1 cellular context compared by ENCODE assay signal in the genomic region with DNA sequence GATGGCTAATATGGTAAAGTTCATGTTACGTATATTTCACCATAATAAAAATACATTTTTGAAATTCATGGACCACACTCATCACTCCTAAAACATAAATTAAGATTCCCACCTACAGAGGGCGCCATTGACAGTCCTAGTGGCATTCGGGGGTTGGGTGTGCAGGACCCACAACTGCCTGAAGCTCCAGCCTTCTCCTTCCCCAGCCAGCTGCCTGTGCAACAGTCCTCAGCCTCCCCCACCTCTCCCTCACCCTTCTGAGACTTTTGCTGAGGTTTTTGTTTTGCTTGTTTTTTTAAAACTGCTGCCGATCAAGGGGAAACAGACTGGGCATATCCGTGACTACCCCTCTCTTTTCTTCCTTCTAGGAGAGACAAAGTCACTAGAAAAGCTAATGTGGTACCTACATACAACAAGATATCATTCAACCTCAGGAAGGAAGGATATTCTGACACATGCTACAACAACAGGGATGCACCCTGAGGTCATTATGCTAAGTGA.
A peak's percentile ranks its signal among the peaks of the same experiment; 100 is the strongest.
TF ChIP-seq lines count a peak whose summit lies in the region.

No MANE protein-coding gene starts in this region.

TF ChIP-seq in K562, 482 proteins besides CTCF, POLR2A, EP300 and RAD21 (continued from another document):
- TF ChIP-seq SMC3 (conservative IDR thresholded peaks at IDR 0.05; ENCODE audit: insufficient read depth, low read depth, low read length) (peak; percentile 83), RAD51 (IDR thresholded peaks at IDR 0.05; ENCODE audit: borderline replicate concordance, low read depth) (no peak), NEUROD1 (IDR thresholded peaks at IDR 0.05; ENCODE audit: borderline replicate concordance, low read depth, low read length, partially characterized antibody) (no peak), MLLT1 (IDR thresholded peaks at IDR 0.05) (no peak), CC2D1A (IDR thresholded peaks at IDR 0.05) (peak; percentile 46; the same call in 1 of the 2 replicates), ZNF165 (CRISPR knock-in tag; IDR thresholded peaks at IDR 0.05; ENCODE audit: borderline replicate concordance) (no peak), U2AF1 (optimal IDR thresholded peaks at IDR 0.05; ENCODE audit: low read depth, low read length) (no peak), CEBPG (CRISPR knock-in tag; IDR thresholded peaks at IDR 0.05) (no peak), CEBPG (tag; conservative IDR thresholded peaks at IDR 0.05 in 1 of 2, IDR thresholded peaks at IDR 0.05 in 1 of 2) (no peak), GATAD2B (IDR thresholded peaks at IDR 0.05; ENCODE audit: borderline replicate concordance) (no peak), PHF20 (IDR thresholded peaks at IDR 0.05; ENCODE audit: partially characterized antibody) (no peak), MAFF (IDR thresholded peaks at IDR 0.05; ENCODE audit: low read length) (no peak)
- TF ChIP-seq, protein P1, sequence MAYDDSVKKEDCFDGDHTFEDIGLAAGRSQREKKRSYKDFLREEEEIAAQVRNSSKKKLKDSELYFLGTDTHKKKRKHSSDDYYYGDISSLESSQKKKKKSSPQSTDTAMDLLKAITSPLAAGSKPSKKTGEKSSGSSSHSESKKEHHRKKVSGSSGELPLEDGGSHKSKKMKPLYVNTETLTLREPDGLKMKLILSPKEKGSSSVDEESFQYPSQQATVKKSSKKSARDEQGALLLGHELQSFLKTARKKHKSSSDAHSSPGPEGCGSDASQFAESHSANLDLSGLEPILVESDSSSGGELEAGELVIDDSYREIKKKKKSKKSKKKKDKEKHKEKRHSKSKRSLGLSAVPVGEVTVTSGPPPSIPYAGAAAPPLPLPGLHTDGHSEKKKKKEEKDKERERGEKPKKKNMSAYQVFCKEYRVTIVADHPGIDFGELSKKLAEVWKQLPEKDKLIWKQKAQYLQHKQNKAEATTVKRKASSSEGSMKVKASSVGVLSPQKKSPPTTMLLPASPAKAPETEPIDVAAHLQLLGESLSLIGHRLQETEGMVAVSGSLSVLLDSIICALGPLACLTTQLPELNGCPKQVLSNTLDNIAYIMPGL (CRISPR knock-in tag; IDR thresholded peaks at IDR 0.05), result no peak
